8 cellular contexts compared by ENCODE assay signal in the genomic region with DNA sequence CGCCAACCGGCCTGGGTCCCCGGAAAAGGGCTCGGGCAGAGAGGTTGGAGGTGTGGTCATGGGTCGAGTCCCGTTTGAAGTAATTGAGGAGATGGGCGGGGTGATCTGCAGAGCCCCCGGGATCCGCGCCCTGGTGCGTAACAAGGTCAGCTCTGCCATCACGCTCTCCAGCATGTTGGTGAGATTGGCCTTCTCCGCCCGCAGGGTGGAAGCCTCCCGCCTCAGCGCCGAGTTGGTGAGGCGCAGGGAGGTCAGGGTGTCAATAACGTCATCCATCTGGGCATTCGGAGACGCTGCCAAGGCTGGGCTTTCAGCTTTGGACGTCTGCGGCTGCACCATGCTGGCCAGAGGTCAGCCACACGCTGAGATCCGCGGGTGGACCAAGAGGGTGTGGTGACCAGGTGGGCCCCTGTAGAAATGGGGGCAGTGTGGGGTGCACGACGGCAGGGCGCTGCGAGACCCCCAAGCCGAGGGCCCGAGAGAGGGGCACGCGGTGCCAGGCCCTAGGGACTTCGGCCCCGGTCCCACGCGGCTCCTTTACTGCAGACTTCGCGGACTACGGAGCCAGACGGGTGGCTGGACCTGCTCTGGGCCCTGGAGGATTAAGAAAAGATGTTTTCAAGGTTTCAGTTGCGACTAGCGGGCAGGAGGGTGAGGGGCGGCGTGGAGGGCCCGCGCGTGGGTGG. TPM values are rescaled to one million over a fixed set of nuclear protein-coding genes. Genes with fewer than 3 reads are reported as not detected.
DNase-seq lines count a peak whose midpoint lies in the region; ATAC-seq, FAIRE-seq and TF ChIP-seq lines count a peak whose summit lies in the region.

No MANE protein-coding gene starts in this region.

- H3K27ac ChIP-seq in parathyroid adenoma = peak overlapping the region; percentile 29

- no peaks in the 10 kb centered on the region for H3K4me1 ChIP-seq in parathyroid adenoma

- H3K9me3 Mint-ChIP-seq in activated CD4-positive, alpha-beta T cell treated with anti-CD3 and anti-CD28 coated beads, Interleukin-2, amount 10 ng/mL, durations not matched to agents 7 days and 5 days = peaks cover 11% of the 10 kb centered on the region
- peaks cover 8% of the 10 kb centered on the region for H3K9me3 Mint-ChIP-seq in activated CD4-positive, alpha-beta memory T cell treated with anti-CD3 and anti-CD28 coated beads, Interleukin-2, amount 10 ng/mL, durations not matched to agents 7 days and 5 days

- no peak for ATAC-seq in GM19035 (IDR thresholded peaks at IDR 0.05; ENCODE audit: unreplicated experiment)

- H2AFZ ChIP-seq in parathyroid adenoma = peak overlapping the region; percentile 83

- H3K36me3 ChIP-seq in parathyroid adenoma (ENCODE audit: control insufficient read depth, insufficient read depth, low read length) = no peaks in the 10 kb centered on the region

- no peaks in the 10 kb centered on the region for H3K9me3 ChIP-seq in parathyroid adenoma (ENCODE audit: control insufficient read depth, low read length)

- no peak overlapping the region for H3K9ac ChIP-seq in parathyroid adenoma

- H3K4me2 ChIP-seq in parathyroid adenoma (ENCODE audit: low read length) = peak overlapping the region; percentile 78

- CTCF ChIA-PET in activated CD4-positive, alpha-beta T cell treated with anti-CD3 and anti-CD28 coated beads, Interleukin-2, amount 10 ng/mL, durations not matched to agents 7 days and 5 days (lab: Charles Lee) = no interaction called here
- CTCF ChIA-PET in activated CD4-positive, alpha-beta memory T cell treated with anti-CD3 and anti-CD28 coated beads, Interleukin-2, amount 10 ng/mL, durations not matched to agents 7 days and 5 days (lab: Charles Lee) = no interaction called here

- DNase-seq in activated CD4-positive, alpha-beta T cell treated with anti-CD3 and anti-CD28 coated beads, Interleukin-2, amount 10 ng/mL, durations not matched to agents 7 days and 5 days = no peak
- no peak for DNase-seq in activated CD4-positive, alpha-beta T cell treated with anti-CD3 and anti-CD28 coated beads for 4 hours
- DNase-seq in activated CD4-positive, alpha-beta memory T cell treated with anti-CD3 and anti-CD28 coated beads, Interleukin-2, amount 10 ng/mL, durations not matched to agents 7 days and 5 days = no peak
- DNase-seq in frontal cortex (ENCODE audit: low spot score in 2 of 2) (peak; percentile 18 to 60), NCI-H1092 (lab: John Stamatoyannopoulos, UW) (no peak), NAMALWA (ENCODE audit: low spot score) (no peak)

- no peak for TF ChIP-seq CTCF in parathyroid adenoma (IDR thresholded peaks at IDR 0.05)

- no peaks in the 10 kb centered on the region for H3K27me3 Mint-ChIP-seq in activated CD4-positive, alpha-beta T cell treated with anti-CD3 and anti-CD28 coated beads, Interleukin-2, amount 10 ng/mL, durations not matched to agents 7 days and 5 days
- H3K27me3 Mint-ChIP-seq in activated CD4-positive, alpha-beta memory T cell treated with anti-CD3 and anti-CD28 coated beads, Interleukin-2, amount 10 ng/mL, durations not matched to agents 7 days and 5 days = no peaks in the 10 kb centered on the region

- FAIRE-seq in frontal cortex (lab: Jason Lieb, UNC) = no peak

- peak overlapping the region; percentile 78 for H3K27ac Mint-ChIP-seq in activated CD4-positive, alpha-beta T cell treated with anti-CD3 and anti-CD28 coated beads, Interleukin-2, amount 10 ng/mL, durations not matched to agents 7 days and 5 days
- no peak overlapping the region for H3K27ac Mint-ChIP-seq in activated CD4-positive, alpha-beta memory T cell treated with anti-CD3 and anti-CD28 coated beads, Interleukin-2, amount 10 ng/mL, durations not matched to agents 7 days and 5 days

- peak overlapping the region; percentile 57 for H3K4me3 ChIP-seq in parathyroid adenoma (ENCODE audit: low read depth, low read length)

- H3K79me2 ChIP-seq in parathyroid adenoma = no peaks in the 10 kb centered on the region

- H3K4me1 Mint-ChIP-seq in activated CD4-positive, alpha-beta T cell treated with anti-CD3 and anti-CD28 coated beads, Interleukin-2, amount 10 ng/mL, durations not matched to agents 7 days and 5 days = peaks cover 36% of the 10 kb centered on the region
- H3K4me1 Mint-ChIP-seq in activated CD4-positive, alpha-beta memory T cell treated with anti-CD3 and anti-CD28 coated beads, Interleukin-2, amount 10 ng/mL, durations not matched to agents 7 days and 5 days = peaks cover 23% of the 10 kb centered on the region

- no peaks in the 10 kb centered on the region for H3K27me3 ChIP-seq in parathyroid adenoma (ENCODE audit: control insufficient read depth, insufficient read depth, low read length)

- peak overlapping the region; percentile 69 for H3K4me3 Mint-ChIP-seq in activated CD4-positive, alpha-beta T cell treated with anti-CD3 and anti-CD28 coated beads, Interleukin-2, amount 10 ng/mL, durations not matched to agents 7 days and 5 days
- peak overlapping the region; percentile 64 for H3K4me3 Mint-ChIP-seq in activated CD4-positive, alpha-beta memory T cell treated with anti-CD3 and anti-CD28 coated beads, Interleukin-2, amount 10 ng/mL, durations not matched to agents 7 days and 5 days

- POLR2A ChIA-PET in activated CD4-positive, alpha-beta T cell treated with anti-CD3 and anti-CD28 coated beads, Interleukin-2, amount 10 ng/mL, durations not matched to agents 7 days and 5 days (lab: Charles Lee) = no interaction called here
- POLR2A ChIA-PET in activated CD4-positive, alpha-beta memory T cell treated with anti-CD3 and anti-CD28 coated beads, Interleukin-2, amount 10 ng/mL, durations not matched to agents 7 days and 5 days (lab: Charles Lee) = no interaction called here

- H3K36me3 Mint-ChIP-seq in activated CD4-positive, alpha-beta T cell treated with anti-CD3 and anti-CD28 coated beads, Interleukin-2, amount 10 ng/mL, durations not matched to agents 7 days and 5 days (ENCODE audit: low read depth) = peaks cover 17% of the 10 kb centered on the region
- H3K36me3 Mint-ChIP-seq in activated CD4-positive, alpha-beta memory T cell treated with anti-CD3 and anti-CD28 coated beads, Interleukin-2, amount 10 ng/mL, durations not matched to agents 7 days and 5 days (ENCODE audit: low read depth) = peaks cover 15% of the 10 kb centered on the region

RNA-seq across cellular contexts. Expression of gene RTL6, which starts 0.7 kb away (rescaled TPM):
- 10 to 100 TPM; 11.8 to 12.0 TPM for total RNA-seq in activated CD4-positive, alpha-beta T cell treated with anti-CD3 and anti-CD28 coated beads, Interleukin-2, amount 10 ng/mL, durations not matched to agents 7 days and 5 days
- 1 to 10 TPM; 6.7 to 6.8 TPM for total RNA-seq in activated CD4-positive, alpha-beta memory T cell treated with anti-CD3 and anti-CD28 coated beads, Interleukin-2, amount 10 ng/mL, durations not matched to agents 7 days and 5 days
- 57.9 TPM for total RNA-seq in frontal cortex

Comparison
In these comparisons a context has a peak if more than half of its experiments do, and no peak if none do; other contexts are left out.
1. DNase-seq: peak in frontal cortex (2 of 2); none in activated CD4-positive, alpha-beta T cell treated with anti-CD3 and anti-CD28 coated beads, Interleukin-2, amount 10 ng/mL, durations not matched to agents 7 days and 5 days (single experiment), activated CD4-positive, alpha-beta T cell treated with anti-CD3 and anti-CD28 coated beads for 4 hours (0 of 2), activated CD4-positive, alpha-beta memory T cell treated with anti-CD3 and anti-CD28 coated beads, Interleukin-2, amount 10 ng/mL, durations not matched to agents 7 days and 5 days (single experiment), NCI-H1092 (single experiment) and NAMALWA (single experiment).